In genomic region chr6:109182590-109182989, GRCh38 we compare ENCODE assay signal across 22 cellular contexts.
DNase-seq lines count a peak whose midpoint lies in the region; ATAC-seq and TF ChIP-seq lines count a peak whose summit lies in the region.
"Had no signal": no experiment of that assay in that cellular context is flagged by ENCODE, and none has a peak within 500 bp of the region (broad histone marks: within the 10 kb centered on the region; RNA-seq: fewer than 3 reads in every experiment).

No MANE protein-coding gene starts in this region.

- no peak overlapping the region for H3K23ac ChIP-seq in neuronal stem cell (ENCODE audit: low read depth, low read length, poor library complexity)

- peak in 1 of 5 donors; percentile 32 for DNase-seq in heart left ventricle
- DNase-seq in right atrium auricular region (ENCODE audit: low spot score), result no peak
- peak in 2 of 3 donors; percentile 37 to 69 for DNase-seq in right cardiac atrium
- no peak for DNase-seq in neuronal stem cell (ENCODE audit: low spot score)
- DNase-seq in stimulated activated effector memory CD8-positive, alpha-beta T cell treated with anti-CD3 and anti-CD28 coated beads, Interleukin-12 subunit alpha, Interleukin-12 subunit beta, amount 100 ng/mL, for 72 hours (ENCODE audit: low spot score in 2 of 2), result no peak
- DNase-seq in DMS79 treated with DMSO at 0.1 percent for 48 hours (lab: John Stamatoyannopoulos, UW), result no peak
- no peak for DNase-seq in activated gamma-delta T cell treated with Interleukin-2 at 50 U/mL for 16 hours
- no peak for DNase-seq in NCI-H2196 treated with DMSO at 0.1 percent for 48 hours (lab: John Stamatoyannopoulos, UW; ENCODE audit: unreplicated experiment)
- DNase-seq: activated CD4-positive, CD25-positive, alpha-beta regulatory T cell; activated CD8-positive, alpha-beta T cell treated with anti-CD3 and anti-CD28 coated beads for 36 hours; activated T-cell treated with anti-CD3 and anti-CD28 coated beads, Interleukin-2, amount 50 U/mL, for 24 hours; colonic mucosa; kidney glomerular epithelial cell; NCI-H1417 treated with DMSO at 0.1 percent for 48 hours; PC-9; SK-N-SH; stimulated activated CD4-positive, alpha-beta T cell treated with anti-CD3 and anti-CD28 coated beads, Interleukin-4, amount 100 ng/mL, for 1 hour had no signal

- no peak overlapping the region for H2BK5ac ChIP-seq in neuronal stem cell (ENCODE audit: low read length)

- no peak overlapping the region for H2BK15ac ChIP-seq in neuronal stem cell (ENCODE audit: low read length)

- no peak overlapping the region for H3K27ac Mint-ChIP-seq in stimulated activated effector memory CD8-positive, alpha-beta T cell treated with anti-CD3 and anti-CD28 coated beads, Interleukin-12 subunit alpha, Interleukin-12 subunit beta, amount 100 ng/mL, for 72 hours
- H3K27ac Mint-ChIP-seq: activated CD8-positive, alpha-beta T cell treated with anti-CD3 and anti-CD28 coated beads for 36 hours; activated naive CD4-positive, alpha-beta T cell treated with anti-CD3 and anti-CD28 coated beads, Interleukin-2, amount 50 U/mL, for 24 hours; activated T-cell treated with anti-CD3 and anti-CD28 coated beads, Interleukin-2, amount 50 U/mL, for 24 hours had no signal

- no peaks in the 10 kb centered on the region for H3K79me1 ChIP-seq in neuronal stem cell (ENCODE audit: low read depth, low read length)

- H3K36me3 Mint-ChIP-seq in stimulated activated effector memory CD8-positive, alpha-beta T cell treated with anti-CD3 and anti-CD28 coated beads, Interleukin-12 subunit alpha, Interleukin-12 subunit beta, amount 100 ng/mL, for 72 hours, result no peaks in the 10 kb centered on the region
- H3K36me3 Mint-ChIP-seq: activated naive CD4-positive, alpha-beta T cell treated with anti-CD3 and anti-CD28 coated beads, Interleukin-2, amount 50 U/mL, for 24 hours had no signal

- no peak overlapping the region for H3K27ac ChIP-seq in heart left ventricle
- no peak overlapping the region for H3K27ac ChIP-seq in right atrium auricular region
- H3K27ac ChIP-seq in right cardiac atrium (ENCODE audit: low read length), result no peak overlapping the region
- no peak overlapping the region for H3K27ac ChIP-seq in neuronal stem cell (replicated peaks; ENCODE audit: low read length)
- H3K27ac ChIP-seq: A549, colonic mucosa, PC-9 had no signal

- TF ChIP-seq POLR2A in heart left ventricle (IDR thresholded peaks at IDR 0.05), result no peak

- ATAC-seq in heart left ventricle, result peak in 3 of 4 donors; percentile 54 to 70 (median 67)
- ATAC-seq in right cardiac atrium, result peak; percentile 74 to 75
- no peak for ATAC-seq in stimulated activated effector memory CD8-positive, alpha-beta T cell treated with anti-CD3 and anti-CD28 coated beads, Interleukin-12 subunit alpha, Interleukin-12 subunit beta, amount 100 ng/mL, for 72 hours
- ATAC-seq: A549; activated CD8-positive, alpha-beta T cell treated with anti-CD3 and anti-CD28 coated beads for 36 hours; body of pancreas had no signal

- H3K9me3 Mint-ChIP-seq in stimulated activated effector memory CD8-positive, alpha-beta T cell treated with anti-CD3 and anti-CD28 coated beads, Interleukin-12 subunit alpha, Interleukin-12 subunit beta, amount 100 ng/mL, for 72 hours, result no peaks in the 10 kb centered on the region
- H3K9me3 Mint-ChIP-seq: activated CD8-positive, alpha-beta T cell treated with anti-CD3 and anti-CD28 coated beads for 36 hours; activated naive CD4-positive, alpha-beta T cell treated with anti-CD3 and anti-CD28 coated beads, Interleukin-2, amount 50 U/mL, for 24 hours; activated T-cell treated with anti-CD3 and anti-CD28 coated beads, Interleukin-2, amount 50 U/mL, for 24 hours had no signal

- H3K9me3 ChIP-seq in heart left ventricle (no peaks in the 10 kb centered on the region), right atrium auricular region (no peaks in the 10 kb centered on the region), right cardiac atrium (ENCODE audit: control insufficient read depth, low read length) (no peaks in the 10 kb centered on the region), neuronal stem cell (replicated peaks in 1 of 2; ENCODE audit: control insufficient read depth in 2 of 2, insufficient read depth in 1 of 2, low read depth in 1 of 2, low read length in 2 of 2) (no peaks in the 10 kb centered on the region)
- H3K9me3 ChIP-seq: body of pancreas, colonic mucosa, HAP-1, SK-N-SH had no signal

- H3K4me1 ChIP-seq in heart left ventricle (peaks cover 0 to 7% (median 0%) of the 10 kb centered on the region in 12 donors), right atrium auricular region (no peaks in the 10 kb centered on the region), right cardiac atrium (ENCODE audit: control insufficient read depth, insufficient read depth, low read length) (peaks cover 2% of the 10 kb centered on the region), neuronal stem cell (ENCODE audit: control insufficient read depth in 2 of 2, insufficient read depth in 1 of 2, low read depth in 1 of 2, low read length in 2 of 2) (no peaks in the 10 kb centered on the region)
- H3K4me1 ChIP-seq: A549, body of pancreas, colonic mucosa, HAP-1 had no signal

- H3K36me3 ChIP-seq in heart left ventricle (no peaks in the 10 kb centered on the region), right atrium auricular region (no peaks in the 10 kb centered on the region), neuronal stem cell (replicated peaks in 1 of 2; ENCODE audit: control insufficient read depth in 2 of 2, insufficient read depth in 2 of 2, low read length in 2 of 2) (no peaks in the 10 kb centered on the region)
- H3K36me3 ChIP-seq: BLaER1 treated with 17β-estradiol and CSF1 and Interleukin-3, amounts not matched to agents 10 nM and 100 nM; colonic mucosa; HAP-1 had no signal

- no peak overlapping the region for H3K4me2 ChIP-seq in neuronal stem cell (ENCODE audit: insufficient read depth, low read length, poor library complexity, severe bottlenecking)
- H3K4me2 ChIP-seq: A549, PC-9, SK-N-SH had no signal

- no peaks in the 10 kb centered on the region for H3K4me1 Mint-ChIP-seq in stimulated activated effector memory CD8-positive, alpha-beta T cell treated with anti-CD3 and anti-CD28 coated beads, Interleukin-12 subunit alpha, Interleukin-12 subunit beta, amount 100 ng/mL, for 72 hours
- H3K4me1 Mint-ChIP-seq: activated naive CD4-positive, alpha-beta T cell treated with anti-CD3 and anti-CD28 coated beads, Interleukin-2, amount 50 U/mL, for 24 hours had no signal

- no peak overlapping the region for H3K14ac ChIP-seq in neuronal stem cell (ENCODE audit: low read length)

- H4K91ac ChIP-seq in neuronal stem cell (ENCODE audit: low read depth, low read length, poor library complexity), result no peak overlapping the region

- no peak overlapping the region for H3K4ac ChIP-seq in neuronal stem cell (ENCODE audit: low read length)

- H2BK120ac ChIP-seq in neuronal stem cell (ENCODE audit: low read depth, low read length), result no peak overlapping the region

- no peak overlapping the region for H3K9ac ChIP-seq in neuronal stem cell (ENCODE audit: low read depth, low read length, poor library complexity)
- H3K9ac ChIP-seq: BLaER1 treated with 17β-estradiol and CSF1 and Interleukin-3, amounts not matched to agents 10 nM and 100 nM; SK-N-SH had no signal

- H3K27me3 ChIP-seq in heart left ventricle (peaks cover 0 to 4% (median 0%) of the 10 kb centered on the region in 9 donors), right atrium auricular region (no peaks in the 10 kb centered on the region), right cardiac atrium (ENCODE audit: control insufficient read depth, insufficient read depth) (no peaks in the 10 kb centered on the region), neuronal stem cell (ENCODE audit: control insufficient read depth in 3 of 3, insufficient read depth in 3 of 3, low read depth in 1 of 3, low read length in 3 of 3) (peaks cover 0 to 26% (median 0%) of the 10 kb centered on the region in 3 experiments)
- H3K27me3 ChIP-seq: BLaER1 treated with 17β-estradiol and CSF1 and Interleukin-3, amounts not matched to agents 10 nM and 100 nM; body of pancreas; colonic mucosa had no signal

- WGBS in heart left ventricle, 4 donors, result 24 to 36% (median 31%) methylated on average over 3 of the region's 3 CpGs
- WGBS in right cardiac atrium, result 25% methylated on average over 3 of the region's 3 CpGs
- WGBS in neuronal stem cell (ENCODE audit: extremely low coverage in 2 of 2, insufficient read length in 2 of 2, insufficient replicate concordance in 1 of 2), 2 donors, result no CpG with 5 or more reads among the region's 3 CpGs

- no peak overlapping the region for H2AK5ac ChIP-seq in neuronal stem cell (ENCODE audit: low read depth, low read length)

- H3K4me3 ChIP-seq in heart left ventricle (no peak overlapping the region), right atrium auricular region (no peak overlapping the region), right cardiac atrium (ENCODE audit: low read length) (no peak overlapping the region), neuronal stem cell (ENCODE audit: low read length in 2 of 2) (no peak overlapping the region)
- H3K4me3 ChIP-seq: A549; BLaER1 treated with 17β-estradiol and CSF1 and Interleukin-3, amounts not matched to agents 10 nM and 100 nM; body of pancreas; colonic mucosa; HAP-1; PC-9 had no signal

- H3K4me3 Mint-ChIP-seq in stimulated activated effector memory CD8-positive, alpha-beta T cell treated with anti-CD3 and anti-CD28 coated beads, Interleukin-12 subunit alpha, Interleukin-12 subunit beta, amount 100 ng/mL, for 72 hours, result no peak overlapping the region
- H3K4me3 Mint-ChIP-seq: activated CD8-positive, alpha-beta T cell treated with anti-CD3 and anti-CD28 coated beads for 36 hours; activated naive CD4-positive, alpha-beta T cell treated with anti-CD3 and anti-CD28 coated beads, Interleukin-2, amount 50 U/mL, for 24 hours; activated T-cell treated with anti-CD3 and anti-CD28 coated beads, Interleukin-2, amount 50 U/mL, for 24 hours had no signal

- intact Hi-C loops in heart left ventricle (cut with DNase I) (no loop called here), right cardiac atrium (cut with DNase I) (no loop called here)

- peak overlapping the region; percentile 44 for H2AFZ ChIP-seq in neuronal stem cell (ENCODE audit: low read length)
- H2AFZ ChIP-seq: PC-9 had no signal

- no peak overlapping the region for H2BK12ac ChIP-seq in neuronal stem cell (ENCODE audit: low read length)

- no peak for TF ChIP-seq CTCF in heart left ventricle (IDR thresholded peaks at IDR 0.05)
- TF ChIP-seq CTCF in right atrium auricular region (IDR thresholded peaks at IDR 0.05), result no peak

- H3K18ac ChIP-seq in neuronal stem cell (ENCODE audit: low read length), result no peak overlapping the region

- H4K8ac ChIP-seq in neuronal stem cell (ENCODE audit: low read depth, low read length), result no peak overlapping the region

Comparison
In these comparisons a context has a peak if more than half of its experiments do, and no peak if none do; other contexts are left out.
1. DNase-seq: peak in right cardiac atrium (2 of 3); none in right atrium auricular region (single experiment), neuronal stem cell (single experiment), stimulated activated effector memory CD8-positive, alpha-beta T cell treated with anti-CD3 and anti-CD28 coated beads, Interleukin-12 subunit alpha, Interleukin-12 subunit beta, amount 100 ng/mL, for 72 hours (0 of 2), DMS79 treated with DMSO at 0.1 percent for 48 hours (single experiment), activated gamma-delta T cell treated with Interleukin-2 at 50 U/mL for 16 hours (single experiment) and NCI-H2196 treated with DMSO at 0.1 percent for 48 hours (single experiment).